In genomic region chr9:79581794-79582193, GRCh38 we compare ENCODE assay signal across 8 cellular contexts. TPM values are rescaled to one million over a fixed set of nuclear protein-coding genes. Genes with fewer than 3 reads are reported as not detected.
DNase-seq lines count a peak whose midpoint lies in the region; FAIRE-seq lines count a peak whose summit lies in the region.

No MANE protein-coding gene starts in this region.

- FAIRE-seq in urothelium cell line (lab: Jason Lieb, UNC), result no peak

- peak overlapping the region; percentile 62 for H3K27ac Mint-ChIP-seq in activated T-helper 1 cell treated with anti-CD3 and anti-CD28 coated beads, Interleukin-12 subunit alpha, Interleukin-12 subunit beta, Interleukin-2, Interleukin-4 antibody, amounts not matched to agents 30 ng/mL and 10 ng/mL and 1 ng/mL, durations not matched to agents 14 hours and 24 hours and 36 hours

- no peaks in the 10 kb centered on the region for H3K9me3 Mint-ChIP-seq in activated T-helper 1 cell treated with anti-CD3 and anti-CD28 coated beads, Interleukin-12 subunit alpha, Interleukin-12 subunit beta, Interleukin-2, Interleukin-4 antibody, amounts not matched to agents 30 ng/mL and 10 ng/mL and 1 ng/mL, durations not matched to agents 14 hours and 24 hours and 36 hours

- peaks cover 73% of the 10 kb centered on the region for H3K4me1 Mint-ChIP-seq in activated T-helper 1 cell treated with anti-CD3 and anti-CD28 coated beads, Interleukin-12 subunit alpha, Interleukin-12 subunit beta, Interleukin-2, Interleukin-4 antibody, amounts not matched to agents 30 ng/mL and 10 ng/mL and 1 ng/mL, durations not matched to agents 14 hours and 24 hours and 36 hours (ENCODE audit: low read depth)

- peak; percentile 21 for DNase-seq in stimulated activated CD4-positive, alpha-beta T cell treated with anti-CD3 and anti-CD28 coated beads, Interleukin-1b, Interleukin-23, amount 100 ng/mL, for 48 hours
- DNase-seq in stimulated activated CD4-positive, alpha-beta T cell treated with anti-CD3 and anti-CD28 coated beads, Interleukin-12 subunit alpha, Interleukin-12 subunit beta, amount 100 ng/mL, for 4 hours, result no peak
- DNase-seq in activated T-helper 1 cell treated with anti-CD3 and anti-CD28 coated beads, Interleukin-12 subunit alpha, Interleukin-12 subunit beta, Interleukin-2, Interleukin-4 antibody, amounts not matched to agents 30 ng/mL and 10 ng/mL and 1 ng/mL, durations not matched to agents 14 hours and 24 hours and 36 hours (ENCODE audit: low spot score), result no peak
- DNase-seq in islet precursor cell (peak; percentile 87), urothelium cell line (ENCODE audit: low spot score) (peak; percentile 37), anterior cingulate cortex (lab: John Stamatoyannopoulos, UW) (no peak), DMS114 treated with DMSO at 0.1 percent for 48 hours (lab: John Stamatoyannopoulos, UW; ENCODE audit: unreplicated experiment) (no peak), SHP77 (lab: John Stamatoyannopoulos, UW) (no peak)

- H3K4me3 Mint-ChIP-seq in activated T-helper 1 cell treated with anti-CD3 and anti-CD28 coated beads, Interleukin-12 subunit alpha, Interleukin-12 subunit beta, Interleukin-2, Interleukin-4 antibody, amounts not matched to agents 30 ng/mL and 10 ng/mL and 1 ng/mL, durations not matched to agents 14 hours and 24 hours and 36 hours, result peak overlapping the region; percentile 34

- no peaks in the 10 kb centered on the region for H3K27me3 Mint-ChIP-seq in activated T-helper 1 cell treated with anti-CD3 and anti-CD28 coated beads, Interleukin-12 subunit alpha, Interleukin-12 subunit beta, Interleukin-2, Interleukin-4 antibody, amounts not matched to agents 30 ng/mL and 10 ng/mL and 1 ng/mL, durations not matched to agents 14 hours and 24 hours and 36 hours (ENCODE audit: insufficient read depth)

- intact Hi-C loops in activated T-helper 1 cell treated with anti-CD3 and anti-CD28 coated beads, Interleukin-12 subunit alpha, Interleukin-12 subunit beta, Interleukin-2, Interleukin-4 antibody, amounts not matched to agents 30 ng/mL and 10 ng/mL and 1 ng/mL, durations not matched to agents 14 hours and 24 hours and 36 hours (cut with micrococcal nuclease), result loop anchor here (1.0 to 2.0 kb wide), 2 partner anchors 8 to 43 kb away; no protein-coding TSS in a partner anchor

- peaks cover 19% of the 10 kb centered on the region for H3K36me3 Mint-ChIP-seq in activated T-helper 1 cell treated with anti-CD3 and anti-CD28 coated beads, Interleukin-12 subunit alpha, Interleukin-12 subunit beta, Interleukin-2, Interleukin-4 antibody, amounts not matched to agents 30 ng/mL and 10 ng/mL and 1 ng/mL, durations not matched to agents 14 hours and 24 hours and 36 hours (ENCODE audit: low read depth)

RNA-seq across cellular contexts. Expression of gene TLE4, which starts 10.0 kb away (rescaled TPM):
- total RNA-seq in activated T-helper 1 cell treated with anti-CD3 and anti-CD28 coated beads, Interleukin-12 subunit alpha, Interleukin-12 subunit beta, Interleukin-2, Interleukin-4 antibody, amounts not matched to agents 30 ng/mL and 10 ng/mL and 1 ng/mL, durations not matched to agents 14 hours and 24 hours and 36 hours, result 25.1 and 25.4 TPM in 2 replicates

Comparison
In these comparisons a context has a peak if more than half of its experiments do, and no peak if none do; other contexts are left out.
1. DNase-seq: peak in stimulated activated CD4-positive, alpha-beta T cell treated with anti-CD3 and anti-CD28 coated beads, Interleukin-1b, Interleukin-23, amount 100 ng/mL, for 48 hours (single experiment), islet precursor cell (single experiment) and urothelium cell line (single experiment); none in stimulated activated CD4-positive, alpha-beta T cell treated with anti-CD3 and anti-CD28 coated beads, Interleukin-12 subunit alpha, Interleukin-12 subunit beta, amount 100 ng/mL, for 4 hours (single experiment), activated T-helper 1 cell treated with anti-CD3 and anti-CD28 coated beads, Interleukin-12 subunit alpha, Interleukin-12 subunit beta, Interleukin-2, Interleukin-4 antibody, amounts not matched to agents 30 ng/mL and 10 ng/mL and 1 ng/mL, durations not matched to agents 14 hours and 24 hours and 36 hours (single experiment), anterior cingulate cortex (0 of 58), DMS114 treated with DMSO at 0.1 percent for 48 hours (single experiment) and SHP77 (0 of 2).